9 cellular contexts compared by ENCODE assay signal in genomic region chr6:3884007-3884745, GRCh38. TPM values are rescaled to one million over a fixed set of nuclear protein-coding genes. Genes with fewer than 3 reads are reported as not detected.
DNase-seq lines count a peak whose midpoint lies in the region; ATAC-seq and TF ChIP-seq lines count a peak whose summit lies in the region.
"Had no signal": no experiment of that assay in that cellular context is flagged by ENCODE, and none has a peak within 500 bp of the region (broad histone marks: within the 10 kb centered on the region; RNA-seq: fewer than 3 reads in every experiment).

No MANE protein-coding gene starts in this region.

- H3K27ac Mint-ChIP-seq in type B pancreatic cell, result peak overlapping the region; percentile 82
- H3K27ac Mint-ChIP-seq: activated naive CD8-positive, alpha-beta T cell had no signal

- TF ChIP-seq POLR2A in GM18505 (IDR thresholded peaks at IDR 0.05; ENCODE audit: borderline replicate concordance, extremely low read depth, insufficient read depth, insufficient read length), result no peak

- peaks cover 6% of the 10 kb centered on the region for H3K9me3 Mint-ChIP-seq in type B pancreatic cell

- H3K4me1 Mint-ChIP-seq in type B pancreatic cell (ENCODE audit: unreplicated experiment), result peaks cover 28% of the 10 kb centered on the region

- ATAC-seq in GM18873 (IDR thresholded peaks at IDR 0.05; ENCODE audit: low FRiP score, unreplicated experiment), result no peak
- ATAC-seq in GM18505 (IDR thresholded peaks at IDR 0.05; ENCODE audit: unreplicated experiment), result no peak

- H3K4me3 Mint-ChIP-seq in type B pancreatic cell, result peak overlapping the region; percentile 4
- H3K4me3 Mint-ChIP-seq: activated naive CD8-positive, alpha-beta T cell had no signal

- DNase-seq in NCI-H1417 (lab: John Stamatoyannopoulos, UW), result peak in 2 of 3 experiments; percentile 53 to 57
- DNase-seq in NCI-H1417 treated with DMSO at 0.1 percent for 48 hours (lab: John Stamatoyannopoulos, UW), result no peak
- DNase-seq in astrocyte of the hippocampus (ENCODE audit: low read depth, low spot score), result peak; percentile 69
- DNase-seq in kidney glomerular epithelial cell (lab: John Stamatoyannopoulos, UW), result peak; percentile 90
- no peak for DNase-seq in type B pancreatic cell (ENCODE audit: extremely low spot score, unreplicated experiment)
- no peak for DNase-seq in HPDE6-E6E7 (ENCODE audit: extremely low spot score)

- no peaks in the 10 kb centered on the region for H3K27me3 Mint-ChIP-seq in type B pancreatic cell

- no peaks in the 10 kb centered on the region for H3K36me3 Mint-ChIP-seq in type B pancreatic cell
- H3K36me3 Mint-ChIP-seq: activated naive CD8-positive, alpha-beta T cell had no signal

- TF ChIP-seq CTCF in type B pancreatic cell (conservative IDR thresholded peaks at IDR 0.05), result no peak

RNA-seq across cellular contexts. Expression of gene FAM50B, which starts 35.0 kb away (rescaled TPM):
- total RNA-seq in type B pancreatic cell (ENCODE audit: low replicate concordance), result 1.8 and 7.3 TPM in 2 replicates

Comparison
In these comparisons a context has a peak if more than half of its experiments do, and no peak if none do; other contexts are left out.
1. DNase-seq: peak in NCI-H1417 (2 of 3), astrocyte of the hippocampus (single experiment) and kidney glomerular epithelial cell (single experiment); none in NCI-H1417 treated with DMSO at 0.1 percent for 48 hours (single experiment), type B pancreatic cell (single experiment) and HPDE6-E6E7 (single experiment).